ENCODE assay signal across 8 cellular contexts in genomic region chr6:30720738-30721197, GRCh38. TPM values are rescaled to one million over a fixed set of nuclear protein-coding genes. Genes with fewer than 3 reads are reported as not detected.
DNase-seq lines count a peak whose midpoint lies in the region; TF ChIP-seq lines count a peak whose summit lies in the region.

No MANE protein-coding gene starts in this region.

- H4K20me1 ChIP-seq in OCI-LY7 (ENCODE audit: insufficient read depth, low read length) (peaks cover 33% of the 10 kb centered on the region), neural cell (ENCODE audit: insufficient read depth) (peaks cover 41% of the 10 kb centered on the region)

- H3K9me2 ChIP-seq in OCI-LY7 (ENCODE audit: insufficient read depth, low read length) (no peaks in the 10 kb centered on the region), neural cell (ENCODE audit: insufficient read depth, low read length) (no peaks in the 10 kb centered on the region)

- no peak for TF ChIP-seq CTCF in HFFc6 (IDR thresholded peaks at IDR 0.05)
- TF ChIP-seq CTCF in OCI-LY7 (conservative IDR thresholded peaks at IDR 0.05; ENCODE audit: low read length) = no peak
- no peak for TF ChIP-seq CTCF in fibroblast of the aortic adventitia (IDR thresholded peaks at IDR 0.05; ENCODE audit: insufficient read depth, low read length)
- no peak for TF ChIP-seq CTCF in neural cell (IDR thresholded peaks at IDR 0.05; ENCODE audit: poor library complexity, severe bottlenecking)
- no peak for TF ChIP-seq CTCF in type B pancreatic cell (conservative IDR thresholded peaks at IDR 0.05)
- no peak for TF ChIP-seq CTCF in GM13976 (IDR thresholded peaks at IDR 0.05; ENCODE audit: borderline replicate concordance, control extremely low read depth, extremely low read depth, insufficient read depth, missing control alignments)

- H3K4me1 ChIP-seq in OCI-LY7 (ENCODE audit: insufficient read depth, low read length, poor library complexity, severe bottlenecking) = peaks cover 52% of the 10 kb centered on the region

- intact Hi-C loops in OCI-LY7 (cut with micrococcal nuclease; ENCODE audit: unreplicated experiment) = loop anchor here (1.0 to 5.0 kb wide), 3 partner anchors 38 to 163 kb away; partner anchors contain the start of genes C6orf136, GNL1 and PRR3

- BruUV-seq in OCI-LY7 (replicated peaks; lab: Mats Ljungman, UMichigan) = no TSS peak

- DNase-seq in AML-193 (lab: John Stamatoyannopoulos, UW) (peak; percentile 66 to 67), HFFc6 (no peak), OCI-LY7 (ENCODE audit: low spot score) (peak; percentile 92), fibroblast of the aortic adventitia (ENCODE audit: low read depth) (peak; percentile 43), type B pancreatic cell (ENCODE audit: extremely low spot score, unreplicated experiment) (peak; percentile 79), GM13976 (ENCODE audit: low spot score) (no peak)
- peak; percentile 57 for DNase-seq in activated effector memory CD4-positive, alpha-beta T cell treated with Interleukin-2 at 50 U/mL for 16 hours

- no peak overlapping the region for H2AFZ ChIP-seq in OCI-LY7 (ENCODE audit: low read length)
- H2AFZ ChIP-seq in neural cell (ENCODE audit: low read depth, low read length) = no peak overlapping the region

- H3K27me3 Mint-ChIP-seq in HFFc6 (ENCODE audit: insufficient read depth) (peaks cover 24% of the 10 kb centered on the region), type B pancreatic cell (peaks cover 11% of the 10 kb centered on the region)

- H3K4me3 Mint-ChIP-seq in HFFc6 = peak overlapping the region; percentile 89
- H3K4me3 Mint-ChIP-seq in type B pancreatic cell = peak overlapping the region; percentile 92

- H3K79me2 ChIP-seq in OCI-LY7 (ENCODE audit: insufficient read depth, low read depth, low read length) = peaks cover 88% of the 10 kb centered on the region
- peaks cover 75% of the 10 kb centered on the region for H3K79me2 ChIP-seq in neural cell (replicated peaks; ENCODE audit: insufficient read depth, low read length)

- POLR2A ChIA-PET in OCI-LY7 (lab: Charles Lee) = interaction anchor here (0.6 to 6.0 kb wide), 9 partner anchors 10 to 105 kb away, joined by 3 to 71 read pairs (median 4); partner anchors contain the start of gene NRM

- TF ChIP-seq EP300 in neural cell (conservative IDR thresholded peaks at IDR 0.05; ENCODE audit: poor library complexity, severe bottlenecking) = no peak

- peaks cover 68% of the 10 kb centered on the region for H3K4me1 Mint-ChIP-seq in HFFc6 (ENCODE audit: low read depth)
- H3K4me1 Mint-ChIP-seq in type B pancreatic cell (ENCODE audit: unreplicated experiment) = peaks cover 32% of the 10 kb centered on the region

- CTCF ChIA-PET in OCI-LY7 (lab: Charles Lee; ENCODE audit: unreplicated experiment) = interaction anchor here (0.6 to 2.0 kb wide), 2 partner anchors 10 to 31 kb away, joined by 3 to 7 read pairs; no protein-coding TSS in a partner anchor

- H3K27ac ChIP-seq in OCI-LY7 (ENCODE audit: low read depth, low read length, poor library complexity, severe bottlenecking) (peak overlapping the region; percentile 97), neural cell (ENCODE audit: low read length) (peak overlapping the region; percentile 100)

- peaks cover 69% of the 10 kb centered on the region for H3K36me3 Mint-ChIP-seq in HFFc6 (ENCODE audit: low read depth)
- H3K36me3 Mint-ChIP-seq in type B pancreatic cell = peaks cover 46% of the 10 kb centered on the region

- peaks cover 17% of the 10 kb centered on the region for H3F3A ChIP-seq in neural cell (ENCODE audit: insufficient read depth, low read length, poor library complexity, severe bottlenecking)

- no peaks in the 10 kb centered on the region for H3K27me3 ChIP-seq in neural cell (ENCODE audit: insufficient read depth, low read depth, low read length)

- in situ Hi-C loops in GM13976 (cut with MboI; ENCODE audit: low sequenced_read_pairs, unreplicated experiment) = no loop called here

- H3K4me2 ChIP-seq in OCI-LY7 (ENCODE audit: low read length) (peak overlapping the region; percentile 66), neural cell (ENCODE audit: low read length) (no peak overlapping the region)

- peaks cover 60% of the 10 kb centered on the region for H3K36me3 ChIP-seq in OCI-LY7 (ENCODE audit: insufficient read depth, low read length)
- peaks cover 6% of the 10 kb centered on the region for H3K36me3 ChIP-seq in neural cell (ENCODE audit: insufficient read depth, low read length)

- peak overlapping the region; percentile 91 for H3K27ac Mint-ChIP-seq in HFFc6
- H3K27ac Mint-ChIP-seq in type B pancreatic cell = peak overlapping the region; percentile 97

- TF ChIP-seq RAD21 in neural cell (conservative IDR thresholded peaks at IDR 0.05) = no peak

- H3K9me3 ChIP-seq in OCI-LY7 (ENCODE audit: low read length) = no peaks in the 10 kb centered on the region
- H3K9me3 ChIP-seq in neural cell (ENCODE audit: low read length) = no peaks in the 10 kb centered on the region

- H3K9ac ChIP-seq in neural cell (ENCODE audit: low read length) = peak overlapping the region; percentile 100

- H3K4me3 ChIP-seq in OCI-LY7 (ENCODE audit: low read depth, low read length, poor library complexity, severe bottlenecking) (peak overlapping the region; percentile 91), fibroblast of the aortic adventitia (ENCODE audit: low read depth, low read length) (peak overlapping the region; percentile 87), neural cell (ENCODE audit: low read length) (peak overlapping the region; percentile 99)

- H3K9me3 Mint-ChIP-seq in HFFc6 (no peaks in the 10 kb centered on the region), type B pancreatic cell (peaks cover 4% of the 10 kb centered on the region)

TF ChIP-seq in neural cell, 6 proteins besides CTCF, POLR2A, EP300 and RAD21 (continues in another document):
- TF ChIP-seq MXI1 (conservative IDR thresholded peaks at IDR 0.05; ENCODE audit: poor library complexity, severe bottlenecking) = no peak
- TF ChIP-seq TAF1 (IDR thresholded peaks at IDR 0.05; ENCODE audit: low read depth) = no peak
- no peak for TF ChIP-seq EZH2 (IDR thresholded peaks at IDR 0.05; ENCODE audit: borderline replicate concordance, insufficient read depth, low read length, poor library complexity, severe bottlenecking)

RNA-seq across cellular contexts. Expression of gene TUBB, which starts 0.6 kb away (rescaled TPM):
- total RNA-seq in HFFc6 (2021; fragmentation: NEBNext Ultra II Directional; extraction: Animal tissue kit (Norgen Biotek cat#: 25700)) = 1,000 to 10,000 TPM; 1,052 to 1,712 (median 1,589) TPM
- 1,287 and 1,346 TPM in 2 replicates for total RNA-seq in OCI-LY7 (2014; rRNA removed; shearing (Covaris generic))
- total RNA-seq in OCI-LY7 (2022) (1,244 and 1,350 TPM in 2 replicates), fibroblast of the aortic adventitia (ENCODE audit: low replicate concordance) (120 and 996 TPM in 2 replicates), type B pancreatic cell (ENCODE audit: low replicate concordance) (560 and 1,225 TPM in 2 replicates)
- polyA plus RNA-seq in neural cell = 711 and 792 TPM in 2 replicates
- 773 and 794 TPM in 2 replicates for polyA minus RNA-seq in neural cell

RNA-seq across cellular contexts. Expression of gene MDC1, which starts 3.7 kb away (rescaled TPM):
- total RNA-seq in HFFc6 (2021; fragmentation: NEBNext Ultra II Directional; extraction: Animal tissue kit (Norgen Biotek cat#: 25700)) = 10 to 100 TPM; 18.4 to 31.9 (median 28.1) TPM
- total RNA-seq in OCI-LY7 (2014; rRNA removed; shearing (Covaris generic)) = 35.0 and 41.6 TPM in 2 replicates
- total RNA-seq in OCI-LY7 (2022) (107 and 133 TPM in 2 replicates), fibroblast of the aortic adventitia (ENCODE audit: low replicate concordance) (3.7 and 12.1 TPM in 2 replicates), type B pancreatic cell (ENCODE audit: low replicate concordance) (30.1 and 71.3 TPM in 2 replicates)
- polyA plus RNA-seq in neural cell = 4.3 and 8.1 TPM in 2 replicates
- 9.3 and 10.5 TPM in 2 replicates for polyA minus RNA-seq in neural cell

RNA-seq across cellular contexts. Expression of gene FLOT1, which starts 21.7 kb away (rescaled TPM):
- 100 to 1,000 TPM; 218 to 286 (median 236) TPM for total RNA-seq in HFFc6 (2021; fragmentation: NEBNext Ultra II Directional; extraction: Animal tissue kit (Norgen Biotek cat#: 25700))
- total RNA-seq in OCI-LY7 (2014; rRNA removed; shearing (Covaris generic)) = 66.7 and 70.7 TPM in 2 replicates
- total RNA-seq in OCI-LY7 (2022) (108 and 117 TPM in 2 replicates), fibroblast of the aortic adventitia (ENCODE audit: low replicate concordance) (77.8 and 109 TPM in 2 replicates), type B pancreatic cell (ENCODE audit: low replicate concordance) (72.9 and 94.8 TPM in 2 replicates)
- 72.7 and 84.7 TPM in 2 replicates for polyA plus RNA-seq in neural cell
- polyA minus RNA-seq in neural cell = 51.6 and 61.0 TPM in 2 replicates

RNA-seq across cellular contexts. Expression of gene IER3, which starts 23.6 kb away (rescaled TPM):
- 10 to 100 TPM; 38.1 to 62.4 (median 60.2) TPM for total RNA-seq in HFFc6 (2021; fragmentation: NEBNext Ultra II Directional; extraction: Animal tissue kit (Norgen Biotek cat#: 25700))
- 0.51 and 2.8 TPM in 2 replicates for total RNA-seq in OCI-LY7 (2014; rRNA removed; shearing (Covaris generic))
- 1.3 and 1.6 TPM in 2 replicates for total RNA-seq in OCI-LY7 (2022)
- 23.8 and 26.7 TPM in 2 replicates for total RNA-seq in fibroblast of the aortic adventitia (ENCODE audit: low replicate concordance)
- 1.3 and 3.0 TPM in 2 replicates for polyA plus RNA-seq in neural cell
- polyA minus RNA-seq in neural cell = 0.49 and 0.69 TPM in 2 replicates
- 24.3 and 40.1 TPM in 2 replicates for total RNA-seq in type B pancreatic cell (ENCODE audit: low replicate concordance)

RNA-seq across cellular contexts. Expression of gene NRM, which starts 30.0 kb away (rescaled TPM):
- 10 to 100 TPM; 16.3 to 35.1 (median 31.1) TPM for total RNA-seq in HFFc6 (2021; fragmentation: NEBNext Ultra II Directional; extraction: Animal tissue kit (Norgen Biotek cat#: 25700))
- total RNA-seq in OCI-LY7 (2014; rRNA removed; shearing (Covaris generic)) = 13.6 and 18.6 TPM in 2 replicates
- total RNA-seq in OCI-LY7 (2022) = 36.7 and 44.0 TPM in 2 replicates
- 0.82 and 9.9 TPM in 2 replicates for total RNA-seq in fibroblast of the aortic adventitia (ENCODE audit: low replicate concordance)
- polyA plus RNA-seq in neural cell = 7.1 and 7.5 TPM in 2 replicates
- 5.8 and 6.9 TPM in 2 replicates for polyA minus RNA-seq in neural cell
- 21.8 and 48.9 TPM in 2 replicates for total RNA-seq in type B pancreatic cell (ENCODE audit: low replicate concordance)

Comparison
In these comparisons a context has a peak if more than half of its experiments do, and no peak if none do; other contexts are left out.
1. DNase-seq: peak in AML-193 (2 of 2), OCI-LY7 (single experiment), activated effector memory CD4-positive, alpha-beta T cell treated with Interleukin-2 at 50 U/mL for 16 hours (single experiment), fibroblast of the aortic adventitia (single experiment) and type B pancreatic cell (single experiment); none in HFFc6 (single experiment) and GM13976 (single experiment).
2. Peak in every context shown above with its lines, with median percentiles within 50 percentile points of each other: H3K4me3 ChIP-seq.